ENCODE assay signal across 8 cellular contexts in the genomic region with DNA sequence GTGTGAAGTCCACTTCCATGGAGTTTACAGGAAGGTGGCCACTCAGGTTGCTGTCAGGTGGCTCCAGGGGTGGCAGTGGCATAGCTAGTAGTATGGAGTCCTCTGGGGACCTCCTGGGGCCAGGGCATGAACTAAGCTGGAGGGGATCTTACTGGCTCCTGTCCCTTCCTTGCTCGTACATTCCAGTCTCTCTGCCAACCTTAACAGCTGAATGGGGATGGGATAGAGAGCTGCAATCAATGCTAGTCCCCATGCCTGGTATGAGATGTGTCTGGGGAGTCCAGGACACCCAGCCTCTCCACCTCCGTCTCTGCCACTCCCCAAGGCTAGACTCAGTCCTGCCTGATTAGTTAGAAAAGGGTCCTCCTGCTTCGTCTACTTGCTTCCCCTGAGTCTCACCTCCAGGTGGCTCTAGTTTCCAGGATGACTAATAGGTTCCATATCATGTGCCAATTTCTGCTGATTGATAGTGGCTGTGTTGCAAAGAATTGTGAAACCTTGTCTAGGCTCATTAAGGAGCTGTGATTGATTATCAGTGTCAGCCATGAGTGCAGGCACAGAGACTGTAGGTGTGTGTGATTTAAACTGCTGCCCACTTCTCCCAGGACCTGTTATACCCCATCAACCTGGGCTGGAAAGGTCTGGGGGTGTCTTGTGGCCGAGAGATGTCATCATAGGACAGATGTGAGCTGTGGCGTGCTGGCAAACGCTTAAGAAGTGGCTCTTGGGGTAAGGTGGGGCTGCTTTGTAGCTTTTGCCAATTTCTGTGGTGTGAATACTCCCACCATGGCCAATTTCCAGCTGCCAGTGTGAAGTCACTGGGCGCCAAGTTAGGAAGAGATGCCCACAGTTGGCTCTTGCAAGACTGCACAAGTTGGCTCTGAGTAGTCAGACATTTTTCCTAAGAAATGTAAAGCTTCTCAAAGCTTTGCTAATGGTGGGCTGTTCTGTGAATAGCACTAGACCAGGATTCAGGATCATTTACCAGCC. TPM values are rescaled to one million over a fixed set of nuclear protein-coding genes. Genes with fewer than 3 reads are reported as not detected.
DNase-seq lines count a peak whose midpoint lies in the region; ATAC-seq and TF ChIP-seq lines count a peak whose summit lies in the region.

No MANE protein-coding gene starts in this region.

- H3K9ac ChIP-seq in OCI-LY3 (ENCODE audit: low read length): no peak overlapping the region

- no peaks in the 10 kb centered on the region for H3K4me1 Mint-ChIP-seq in activated CD4-positive, alpha-beta T cell treated with anti-CD3 and anti-CD28 coated beads for 36 hours

- 0 out of 2 replicates have a peak, but pooled peaks have one; percentile 13 for TF ChIP-seq CTCF in OCI-LY3 (IDR thresholded peaks at IDR 0.05; ENCODE audit: low read depth, low read length)

- ATAC-seq in activated CD4-positive, alpha-beta T cell treated with anti-CD3 and anti-CD28 coated beads for 36 hours: peak; percentile 69
- no peak for ATAC-seq in GM19455 (IDR thresholded peaks at IDR 0.05; ENCODE audit: unreplicated experiment)

- no peak overlapping the region for H2AFZ ChIP-seq in OCI-LY3 (ENCODE audit: low read depth, low read length)

- DNase-seq in activated CD4-positive, alpha-beta T cell treated with anti-CD3 and anti-CD28 coated beads for 36 hours: no peak
- DNase-seq in activated CD4-positive, alpha-beta T cell treated with anti-CD3 and anti-CD28 coated beads, Interleukin-2, amount 50 U/mL, for 48 hours: no peak
- DNase-seq in fibroblast of peridontal ligament (ENCODE audit: extremely low read depth) (peak; percentile 93), stromal cell of bone marrow (ENCODE audit: low read depth) (peak; percentile 83), NCI-H1930 (lab: John Stamatoyannopoulos, UW) (no peak), T-helper 9 cell (no peak)

- H3K27ac ChIP-seq in OCI-LY3 (ENCODE audit: low read length): no peak overlapping the region

- peaks cover 1% of the 10 kb centered on the region for H3K27me3 Mint-ChIP-seq in activated CD4-positive, alpha-beta T cell treated with anti-CD3 and anti-CD28 coated beads for 36 hours

- no peak overlapping the region for H3K4me3 Mint-ChIP-seq in activated CD4-positive, alpha-beta T cell treated with anti-CD3 and anti-CD28 coated beads for 36 hours

- POLR2A ChIA-PET in activated CD4-positive, alpha-beta T cell treated with anti-CD3 and anti-CD28 coated beads for 36 hours (lab: Charles Lee): interaction anchor here (0.7 kb wide), 1 partner anchor 439 kb away, joined by 3 read pairs; no protein-coding TSS in a partner anchor

- H3K4me1 ChIP-seq in OCI-LY3 (ENCODE audit: low read length): no peaks in the 10 kb centered on the region

- H3K9me3 ChIP-seq in OCI-LY3 (ENCODE audit: insufficient read depth, low read length): no peaks in the 10 kb centered on the region

- H3K4me3 ChIP-seq in OCI-LY3 (ENCODE audit: low read length): no peak overlapping the region

- no peaks in the 10 kb centered on the region for H3K36me3 ChIP-seq in OCI-LY3 (replicated peaks; ENCODE audit: low read depth, low read length)

- H3K27me3 ChIP-seq in OCI-LY3 (ENCODE audit: low read depth, low read length): no peaks in the 10 kb centered on the region

- no peak overlapping the region for H3K27ac Mint-ChIP-seq in activated CD4-positive, alpha-beta T cell treated with anti-CD3 and anti-CD28 coated beads for 36 hours

- H3K4me2 ChIP-seq in OCI-LY3 (ENCODE audit: low read length): no peak overlapping the region

- H3K79me2 ChIP-seq in OCI-LY3 (ENCODE audit: low read length): no peaks in the 10 kb centered on the region

- intact Hi-C loops in activated CD4-positive, alpha-beta T cell treated with anti-CD3 and anti-CD28 coated beads for 36 hours (cut with DNase I, micrococcal nuclease): no loop called here

- H3K9me3 Mint-ChIP-seq in activated CD4-positive, alpha-beta T cell treated with anti-CD3 and anti-CD28 coated beads for 36 hours (ENCODE audit: low read depth): no peaks in the 10 kb centered on the region

- H3K36me3 Mint-ChIP-seq in activated CD4-positive, alpha-beta T cell treated with anti-CD3 and anti-CD28 coated beads for 36 hours (ENCODE audit: low read depth): no peaks in the 10 kb centered on the region

- CTCF ChIA-PET in activated CD4-positive, alpha-beta T cell treated with anti-CD3 and anti-CD28 coated beads for 36 hours (lab: Charles Lee): interaction anchor here (1.5 kb wide), 1 partner anchor 11 kb away, joined by 4 read pairs; no protein-coding TSS in a partner anchor

- no peaks in the 10 kb centered on the region for H4K20me1 ChIP-seq in OCI-LY3 (ENCODE audit: insufficient read depth, low read length)

RNA-seq across cellular contexts. Expression of a gene that starts 59.8 kb away (rescaled TPM):
- not detected for total RNA-seq in activated CD4-positive, alpha-beta T cell treated with anti-CD3 and anti-CD28 coated beads for 36 hours

Comparison
In these comparisons a context has a peak if more than half of its experiments do, and no peak if none do; other contexts are left out.
1. DNase-seq: peak in fibroblast of peridontal ligament (single experiment) and stromal cell of bone marrow (single experiment); none in activated CD4-positive, alpha-beta T cell treated with anti-CD3 and anti-CD28 coated beads for 36 hours (single experiment), activated CD4-positive, alpha-beta T cell treated with anti-CD3 and anti-CD28 coated beads, Interleukin-2, amount 50 U/mL, for 48 hours (0 of 2), NCI-H1930 (0 of 2) and T-helper 9 cell (single experiment).